Comparison of ENCODE assay signal across 14 cellular contexts in the genomic region with DNA sequence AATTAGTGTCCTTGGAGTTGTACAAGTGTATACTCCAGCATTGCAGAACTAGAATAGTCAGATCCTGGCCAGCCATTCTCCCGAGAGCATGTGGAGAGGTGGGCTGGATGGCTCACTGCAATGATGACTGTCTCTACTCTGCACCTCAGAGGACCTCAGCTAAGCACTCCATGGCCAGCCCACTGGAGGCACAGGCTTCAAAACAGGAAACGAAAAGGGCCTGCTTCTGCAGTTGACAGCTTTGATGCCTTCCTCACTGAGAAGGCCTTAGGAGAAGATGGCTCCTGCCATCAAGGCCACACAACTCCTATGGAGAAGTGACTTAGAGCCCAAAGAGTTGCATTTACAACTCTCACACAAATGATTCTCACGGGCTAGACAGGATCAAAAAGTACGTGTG. TPM values are rescaled to one million over a fixed set of nuclear protein-coding genes. Genes with fewer than 3 reads are reported as not detected.
DNase-seq lines count a peak whose midpoint lies in the region; ATAC-seq and TF ChIP-seq lines count a peak whose summit lies in the region.
"Had no signal": no experiment of that assay in that cellular context is flagged by ENCODE, and none has a peak within 500 bp of the region (broad histone marks: within the 10 kb centered on the region; RNA-seq: fewer than 3 reads in every experiment).

No MANE protein-coding gene starts in this region.

- H3K27ac Mint-ChIP-seq in CD4-positive, alpha-beta memory T cell = peak overlapping the region; percentile 61 to 91 (median 77)
- peak overlapping the region; percentile 66 for H3K27ac Mint-ChIP-seq in activated CD4-positive, alpha-beta memory T cell treated with anti-CD3 and anti-CD28 coated beads, Interleukin-2, amount 10 ng/mL, durations not matched to agents 7 days and 5 days
- H3K27ac Mint-ChIP-seq in naive B cell = peak overlapping the region; percentile 83 to 98 (median 95)
- H3K27ac Mint-ChIP-seq: effector memory CD8-positive, alpha-beta T cell had no signal

- peaks cover 30% of the 10 kb centered on the region for H3K4me1 ChIP-seq in CD4-positive, alpha-beta memory T cell (ENCODE audit: insufficient read depth, low read length)
- H3K4me1 ChIP-seq: right lobe of liver had no signal

- POLR2A ChIA-PET in CD4-positive, alpha-beta memory T cell (lab: Charles Lee; ENCODE audit: partially characterized antibody) = interaction anchor here (1.1 to 6.4 kb wide), 6 partner anchors 10 to 104 kb away, joined by 3 to 45 read pairs (median 6); a partner anchor contains a TSS
- POLR2A ChIA-PET in HEK293T (lab: Yijun Ruan, JAX) = no interaction called here
- POLR2A ChIA-PET in activated CD4-positive, alpha-beta memory T cell treated with anti-CD3 and anti-CD28 coated beads, Interleukin-2, amount 10 ng/mL, durations not matched to agents 7 days and 5 days (lab: Charles Lee) = interaction anchor here (4.4 kb wide), 1 partner anchor 9 kb away, joined by 23 read pairs; a partner anchor contains a TSS

- H3K27ac ChIP-seq in CD4-positive, alpha-beta memory T cell (ENCODE audit: low read depth, low read length) = peak overlapping the region; percentile 26
- H3K27ac ChIP-seq: KMS-11, right lobe of liver had no signal

- CTCF ChIA-PET in CD4-positive, alpha-beta memory T cell (lab: Charles Lee; ENCODE audit: partially characterized antibody) = interaction anchor here (0.9 to 4.4 kb wide), 10 partner anchors 8 to 114 kb away, joined by 3 to 132 read pairs (median 11); a partner anchor contains a TSS
- CTCF ChIA-PET in HEK293T (lab: Yijun Ruan, JAX) = interaction anchor here (4.0 kb wide), 1 partner anchor 38 kb away, joined by 26 read pairs; no protein-coding TSS in a partner anchor
- CTCF ChIA-PET in activated CD4-positive, alpha-beta memory T cell treated with anti-CD3 and anti-CD28 coated beads, Interleukin-2, amount 10 ng/mL, durations not matched to agents 7 days and 5 days (lab: Charles Lee) = interaction anchor here (0.6 to 5.6 kb wide), 8 partner anchors 8 to 177 kb away, joined by 3 to 56 read pairs (median 5); a partner anchor contains a TSS

- ATAC-seq in naive B cell (ENCODE audit: low read depth in 2 of 2) = peak; percentile 62 to 66
- ATAC-seq in GM21717 (IDR thresholded peaks at IDR 0.05; ENCODE audit: unreplicated experiment) = no peak
- ATAC-seq in HG02938 (IDR thresholded peaks at IDR 0.05; ENCODE audit: unreplicated experiment) = no peak
- ATAC-seq in HG02610 (IDR thresholded peaks at IDR 0.05; ENCODE audit: unreplicated experiment) = no peak
- ATAC-seq: effector memory CD8-positive, alpha-beta T cell; right lobe of liver had no signal

- no peaks in the 10 kb centered on the region for H3K27me3 ChIP-seq in CD4-positive, alpha-beta memory T cell (ENCODE audit: insufficient read depth, low read length)
- H3K27me3 ChIP-seq: right lobe of liver had no signal

- no peak overlapping the region for H3K4me3 ChIP-seq in CD4-positive, alpha-beta memory T cell (ENCODE audit: low read length in 2 of 2)
- H3K4me3 ChIP-seq: right lobe of liver had no signal

- peaks cover 23 to 43% (median 26%) of the 10 kb centered on the region in 4 donors for H3K4me1 Mint-ChIP-seq in CD4-positive, alpha-beta memory T cell
- peaks cover 24% of the 10 kb centered on the region for H3K4me1 Mint-ChIP-seq in activated CD4-positive, alpha-beta memory T cell treated with anti-CD3 and anti-CD28 coated beads, Interleukin-2, amount 10 ng/mL, durations not matched to agents 7 days and 5 days
- H3K4me1 Mint-ChIP-seq in naive B cell = peaks cover 46 to 59% (median 47%) of the 10 kb centered on the region in 3 donors

- H3K4me3 Mint-ChIP-seq in CD4-positive, alpha-beta memory T cell = peak overlapping the region in 6 of 8 donors; percentile 11 to 83 (median 51)
- H3K4me3 Mint-ChIP-seq in activated CD4-positive, alpha-beta memory T cell treated with anti-CD3 and anti-CD28 coated beads, Interleukin-2, amount 10 ng/mL, durations not matched to agents 7 days and 5 days = no peak overlapping the region
- H3K4me3 Mint-ChIP-seq in naive B cell = peak overlapping the region; percentile 18 to 85 (median 78)
- H3K4me3 Mint-ChIP-seq: CD8-positive, alpha-beta memory T cell; effector memory CD8-positive, alpha-beta T cell had no signal

- no peak for DNase-seq in CD4-positive, alpha-beta memory T cell
- DNase-seq in HEK293T (ENCODE audit: extremely low spot score) = peak; percentile 1
- DNase-seq in activated CD4-positive, alpha-beta memory T cell treated with anti-CD3 and anti-CD28 coated beads, Interleukin-2, amount 10 ng/mL, durations not matched to agents 7 days and 5 days = no peak
- DNase-seq in naive B cell = no peak
- no peak for DNase-seq in Ammon's horn (ENCODE audit: low spot score)
- DNase-seq: effector memory CD8-positive, alpha-beta T cell; kidney; NCI-H2081 treated with DMSO at 0.1 percent for 48 hours; right lobe of liver had no signal

- no peaks in the 10 kb centered on the region for H3K36me3 ChIP-seq in CD4-positive, alpha-beta memory T cell (ENCODE audit: insufficient read depth, low read length)
- H3K36me3 ChIP-seq: right lobe of liver had no signal

- intact Hi-C loops in CD4-positive, alpha-beta memory T cell (cut with micrococcal nuclease) = no loop called here

- H3K9me3 Mint-ChIP-seq in CD4-positive, alpha-beta memory T cell = no peaks in the 10 kb centered on the region
- no peaks in the 10 kb centered on the region for H3K9me3 Mint-ChIP-seq in activated CD4-positive, alpha-beta memory T cell treated with anti-CD3 and anti-CD28 coated beads, Interleukin-2, amount 10 ng/mL, durations not matched to agents 7 days and 5 days
- no peaks in the 10 kb centered on the region for H3K9me3 Mint-ChIP-seq in naive B cell
- H3K9me3 Mint-ChIP-seq: CD8-positive, alpha-beta memory T cell; effector memory CD8-positive, alpha-beta T cell had no signal

- H3K9me3 ChIP-seq in CD4-positive, alpha-beta memory T cell (ENCODE audit: control insufficient read depth in 1 of 2, low read length in 2 of 2) = no peaks in the 10 kb centered on the region
- H3K9me3 ChIP-seq: right lobe of liver had no signal

- H3K36me3 Mint-ChIP-seq in CD4-positive, alpha-beta memory T cell = no peaks in the 10 kb centered on the region
- no peaks in the 10 kb centered on the region for H3K36me3 Mint-ChIP-seq in activated CD4-positive, alpha-beta memory T cell treated with anti-CD3 and anti-CD28 coated beads, Interleukin-2, amount 10 ng/mL, durations not matched to agents 7 days and 5 days (ENCODE audit: low read depth)
- no peaks in the 10 kb centered on the region for H3K36me3 Mint-ChIP-seq in naive B cell

- H3K27me3 Mint-ChIP-seq in CD4-positive, alpha-beta memory T cell = no peaks in the 10 kb centered on the region
- no peaks in the 10 kb centered on the region for H3K27me3 Mint-ChIP-seq in activated CD4-positive, alpha-beta memory T cell treated with anti-CD3 and anti-CD28 coated beads, Interleukin-2, amount 10 ng/mL, durations not matched to agents 7 days and 5 days
- H3K27me3 Mint-ChIP-seq in naive B cell = no peaks in the 10 kb centered on the region
- H3K27me3 Mint-ChIP-seq: CD8-positive, alpha-beta memory T cell; effector memory CD8-positive, alpha-beta T cell had no signal

TF ChIP-seq in HEK293T, 16 proteins besides CTCF, POLR2A, EP300 and RAD21 (continues in another document):
- TF ChIP-seq ARNT (IDR thresholded peaks at IDR 0.05) = no peak
- TF ChIP-seq, protein P1, sequence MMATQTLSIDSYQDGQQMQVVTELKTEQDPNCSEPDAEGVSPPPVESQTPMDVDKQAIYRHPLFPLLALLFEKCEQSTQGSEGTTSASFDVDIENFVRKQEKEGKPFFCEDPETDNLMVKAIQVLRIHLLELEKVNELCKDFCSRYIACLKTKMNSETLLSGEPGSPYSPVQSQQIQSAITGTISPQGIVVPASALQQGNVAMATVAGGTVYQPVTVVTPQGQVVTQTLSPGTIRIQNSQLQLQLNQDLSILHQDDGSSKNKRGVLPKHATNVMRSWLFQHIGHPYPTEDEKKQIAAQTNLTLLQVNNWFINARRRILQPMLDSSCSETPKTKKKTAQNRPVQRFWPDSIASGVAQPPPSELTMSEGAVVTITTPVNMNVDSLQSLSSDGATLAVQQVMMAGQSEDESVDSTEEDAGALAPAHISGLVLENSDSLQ (IDR thresholded peaks at IDR 0.05) = no peak
- no peak for TF ChIP-seq FOXA1 (IDR thresholded peaks at IDR 0.05)
- TF ChIP-seq CTBP1 (IDR thresholded peaks at IDR 0.05; ENCODE audit: borderline replicate concordance) = no peak
- TF ChIP-seq SUZ12 (IDR thresholded peaks at IDR 0.05) = no peak
- TF ChIP-seq FOXK2 (IDR thresholded peaks at IDR 0.05) = no peak
- no peak for TF ChIP-seq LEF1 (IDR thresholded peaks at IDR 0.05; ENCODE audit: borderline replicate concordance)

RNA-seq across cellular contexts. Expression of a gene that starts 9.1 kb away (rescaled TPM):
- total RNA-seq in CD4-positive, alpha-beta memory T cell = 10 to 100 TPM; 87.9 to 91.3 TPM
- polyA plus RNA-seq in CD4-positive, alpha-beta memory T cell = 10 to 100 TPM; 93.6 to 96.2 TPM
- total RNA-seq in activated CD4-positive, alpha-beta memory T cell treated with anti-CD3 and anti-CD28 coated beads, Interleukin-2, amount 10 ng/mL, durations not matched to agents 7 days and 5 days = 10 to 100 TPM; 74.0 to 74.1 TPM
- polyA plus RNA-seq in naive B cell (ENCODE audit: low read depth in 6 of 6) = 100 to 1,000 TPM; 340 to 535 (median 458) TPM

RNA-seq across cellular contexts. Expression of a gene that starts 29.1 kb away (rescaled TPM):
- total RNA-seq in CD4-positive, alpha-beta memory T cell = 1 to 10 TPM; 5.4 to 6.4 TPM
- 1 to 10 TPM in 1 of 2 donors, under 1 TPM in 1; 0.45 to 4.4 TPM for polyA plus RNA-seq in CD4-positive, alpha-beta memory T cell
- total RNA-seq in activated CD4-positive, alpha-beta memory T cell treated with anti-CD3 and anti-CD28 coated beads, Interleukin-2, amount 10 ng/mL, durations not matched to agents 7 days and 5 days = under 1 TPM; 0.65 to 0.71 TPM
- polyA plus RNA-seq in naive B cell (ENCODE audit: low read depth in 6 of 6) = 10 to 100 TPM in 1 of 6 donors, 1 to 10 TPM in 5; 5.3 to 10.4 (median 7.7) TPM

RNA-seq across cellular contexts. Expression of a gene that starts 40.9 kb away (rescaled TPM):
- total RNA-seq in CD4-positive, alpha-beta memory T cell = 10 to 100 TPM; 22.5 to 26.3 TPM
- polyA plus RNA-seq in CD4-positive, alpha-beta memory T cell = 1 to 10 TPM in 1 of 2 donors, under 1 TPM in 1; 0.79 to 6.5 TPM
- 10 to 100 TPM; 15.4 to 19.0 TPM for total RNA-seq in activated CD4-positive, alpha-beta memory T cell treated with anti-CD3 and anti-CD28 coated beads, Interleukin-2, amount 10 ng/mL, durations not matched to agents 7 days and 5 days
- polyA plus RNA-seq in naive B cell (ENCODE audit: low read depth in 6 of 6) = under 1 TPM in 1 of 6 donors, not detected in 5; 0.18 TPM

RNA-seq across cellular contexts. Expression of a gene that starts 47.5 kb away (rescaled TPM):
- 10 to 100 TPM; 51.8 to 55.9 TPM for total RNA-seq in CD4-positive, alpha-beta memory T cell
- 1 to 10 TPM; 6.7 to 8.3 TPM for polyA plus RNA-seq in CD4-positive, alpha-beta memory T cell
- 10 to 100 TPM; 48.0 to 53.9 TPM for total RNA-seq in activated CD4-positive, alpha-beta memory T cell treated with anti-CD3 and anti-CD28 coated beads, Interleukin-2, amount 10 ng/mL, durations not matched to agents 7 days and 5 days
- polyA plus RNA-seq in naive B cell (ENCODE audit: low read depth in 6 of 6) = 10 to 100 TPM in 4 of 6 donors, 1 to 10 TPM in 2; 6.7 to 17.5 (median 11.0) TPM

RNA-seq across cellular contexts. Expression of a gene that starts 55.2 kb away (rescaled TPM):
- total RNA-seq in CD4-positive, alpha-beta memory T cell = 100 to 1,000 TPM; 244 to 247 TPM
- polyA plus RNA-seq in CD4-positive, alpha-beta memory T cell = 10 to 100 TPM; 12.0 to 31.3 TPM
- total RNA-seq in activated CD4-positive, alpha-beta memory T cell treated with anti-CD3 and anti-CD28 coated beads, Interleukin-2, amount 10 ng/mL, durations not matched to agents 7 days and 5 days = 100 to 1,000 TPM; 157 to 163 TPM
- 10 to 100 TPM in 2 of 6 donors, 1 to 10 TPM in 4; 3.5 to 18.4 (median 8.4) TPM for polyA plus RNA-seq in naive B cell (ENCODE audit: low read depth in 6 of 6)

Comparison
In these comparisons a context has a peak if more than half of its experiments do, and no peak if none do; other contexts are left out.
1. ATAC-seq: peak in naive B cell (2 of 2); none in GM21717 (single experiment), HG02938 (single experiment) and HG02610 (single experiment).
2. Peak in every context shown above with its lines, with median percentiles within 50 percentile points of each other: H3K27ac Mint-ChIP-seq.